In the genomic region with DNA sequence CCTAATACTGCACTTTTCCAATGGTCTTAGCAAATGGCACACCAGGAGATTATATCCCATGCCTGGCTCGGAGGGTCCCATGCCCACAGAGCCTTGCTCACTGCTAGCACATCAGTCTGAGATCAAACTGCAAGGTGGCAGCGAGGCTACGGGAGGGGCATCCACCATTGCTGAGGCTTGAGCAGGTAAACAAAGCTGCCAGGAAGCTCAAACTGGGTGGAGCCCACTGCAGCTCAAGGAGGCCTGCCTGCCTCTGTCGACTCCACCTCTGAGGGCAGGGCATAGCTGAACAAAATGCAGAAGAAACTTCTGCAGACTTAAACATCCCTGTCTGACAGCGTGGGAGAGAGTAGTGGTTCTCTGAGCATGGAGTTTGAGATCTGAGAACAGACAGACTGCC, we compare ENCODE assay signal across 11 cellular contexts. TPM values are rescaled to one million over a fixed set of nuclear protein-coding genes. Genes with fewer than 3 reads are reported as not detected.
DNase-seq lines count a peak whose midpoint lies in the region; ATAC-seq and TF ChIP-seq lines count a peak whose summit lies in the region.
"Not testable (repeated sequence)": the region's sequence is repeated elsewhere in the genome, so short reads cannot be mapped to it uniquely, and the experiment has no call there.
"Had no signal": no experiment of that assay in that cellular context is flagged by ENCODE, and none has a peak within 500 bp of the region (broad histone marks: within the 10 kb centered on the region; RNA-seq: fewer than 3 reads in every experiment).

No MANE protein-coding gene starts in this region.

- intact Hi-C loops in CD4-positive, alpha-beta T cell (cut with DNase I, micrococcal nuclease); activated CD4-positive, alpha-beta memory T cell treated with anti-CD3 and anti-CD28 coated beads for 36 hours (cut with micrococcal nuclease): not testable (repeated sequence)
- intact Hi-C loops in naive thymus-derived CD4-positive, alpha-beta T cell (cut with micrococcal nuclease): loop anchor here in 1 of 2 donors (10.0 kb wide), 1 partner anchor 146 kb away; no protein-coding TSS in a partner anchor

- peaks cover 19% of the 10 kb centered on the region for H3K36me3 Mint-ChIP-seq in CD4-positive, alpha-beta T cell (ENCODE audit: low read depth)
- not testable (repeated sequence) for H3K36me3 Mint-ChIP-seq in T-cell; activated naive CD4-positive, alpha-beta T cell treated with anti-CD3 and anti-CD28 coated beads, Interleukin-2, amount 50 U/mL, for 24 hours; stimulated activated effector memory CD8-positive, alpha-beta T cell treated with anti-CD3 and anti-CD28 coated beads, Interleukin-12 subunit alpha, Interleukin-12 subunit beta, amount 100 ng/mL, for 72 hours
- H3K36me3 Mint-ChIP-seq in activated CD4-positive, alpha-beta memory T cell treated with anti-CD3 and anti-CD28 coated beads for 36 hours: peaks cover 12% of the 10 kb centered on the region
- peaks cover 0 to 19% (median 9%) of the 10 kb centered on the region in 3 donors for H3K36me3 Mint-ChIP-seq in immature natural killer cell
- peaks cover 5 to 58% (median 9%) of the 10 kb centered on the region in 5 donors for H3K36me3 Mint-ChIP-seq in naive thymus-derived CD4-positive, alpha-beta T cell

- not testable (repeated sequence) for H3K36me3 ChIP-seq in naive thymus-derived CD4-positive, alpha-beta T cell (ENCODE audit: control insufficient read depth in 2 of 3, insufficient read depth in 3 of 3, low read length in 3 of 3)

- CTCF ChIA-PET in CD4-positive, alpha-beta T cell (lab: Charles Lee); activated CD4-positive, alpha-beta memory T cell treated with anti-CD3 and anti-CD28 coated beads for 36 hours (lab: Charles Lee): not testable (repeated sequence)
- CTCF ChIA-PET in T-cell (lab: Charles Lee): interaction anchor here in 1 of 2 donors (0.6 to 1.4 kb wide), 3 partner anchors 8 to 697 kb away, joined by 3 to 5 read pairs (median 3); no protein-coding TSS in a partner anchor
- CTCF ChIA-PET in naive thymus-derived CD4-positive, alpha-beta T cell (lab: Charles Lee): interaction anchor here (0.7 kb wide), 1 partner anchor 24 kb away, joined by 3 read pairs; no protein-coding TSS in a partner anchor

- peaks cover 76% of the 10 kb centered on the region for H3K4me1 Mint-ChIP-seq in CD4-positive, alpha-beta T cell (ENCODE audit: low read depth)
- H3K4me1 Mint-ChIP-seq in T-cell: peaks cover 70 to 84% (median 77%) of the 10 kb centered on the region in 3 donors
- peaks cover 61% of the 10 kb centered on the region for H3K4me1 Mint-ChIP-seq in activated CD4-positive, alpha-beta memory T cell treated with anti-CD3 and anti-CD28 coated beads for 36 hours (ENCODE audit: low read depth)
- peaks cover 74% of the 10 kb centered on the region for H3K4me1 Mint-ChIP-seq in activated naive CD4-positive, alpha-beta T cell treated with anti-CD3 and anti-CD28 coated beads, Interleukin-2, amount 50 U/mL, for 24 hours
- peaks cover 76 to 93% of the 10 kb centered on the region in 2 donors for H3K4me1 Mint-ChIP-seq in immature natural killer cell
- peaks cover 20 to 80% (median 63%) of the 10 kb centered on the region in 7 donors for H3K4me1 Mint-ChIP-seq in naive thymus-derived CD4-positive, alpha-beta T cell
- H3K4me1 Mint-ChIP-seq in stimulated activated effector memory CD8-positive, alpha-beta T cell treated with anti-CD3 and anti-CD28 coated beads, Interleukin-12 subunit alpha, Interleukin-12 subunit beta, amount 100 ng/mL, for 72 hours: peaks cover 57% of the 10 kb centered on the region

- not testable (repeated sequence) for H3K9me3 ChIP-seq in CD4-positive, alpha-beta T cell (ENCODE audit: control insufficient read depth, low read length); naive thymus-derived CD4-positive, alpha-beta T cell (ENCODE audit: control insufficient read depth in 2 of 3, low read length in 3 of 3)

- not testable (repeated sequence) for H3K4me3 ChIP-seq in naive thymus-derived CD4-positive, alpha-beta T cell (ENCODE audit: low read length)

- H3K27ac ChIP-seq in CD4-positive, alpha-beta T cell (ENCODE audit: low read depth, low read length); naive thymus-derived CD4-positive, alpha-beta T cell (ENCODE audit: low read depth, low read length): not testable (repeated sequence)

- not testable (repeated sequence) for ATAC-seq in CD4-positive, alpha-beta T cell (ENCODE audit: poor library complexity); T-cell (replicated peaks in 1 of 4); naive thymus-derived CD4-positive, alpha-beta T cell; stimulated activated effector memory CD8-positive, alpha-beta T cell treated with anti-CD3 and anti-CD28 coated beads, Interleukin-12 subunit alpha, Interleukin-12 subunit beta, amount 100 ng/mL, for 72 hours

- not testable (repeated sequence) for H3K27me3 Mint-ChIP-seq in CD4-positive, alpha-beta T cell; T-cell; activated CD4-positive, alpha-beta memory T cell treated with anti-CD3 and anti-CD28 coated beads for 36 hours; activated naive CD4-positive, alpha-beta T cell treated with anti-CD3 and anti-CD28 coated beads, Interleukin-2, amount 50 U/mL, for 24 hours; immature natural killer cell (ENCODE audit: low read depth in 3 of 3); naive thymus-derived CD4-positive, alpha-beta T cell

- H3K27me3 ChIP-seq in CD4-positive, alpha-beta T cell (ENCODE audit: control insufficient read depth, insufficient read depth, low read length); naive thymus-derived CD4-positive, alpha-beta T cell (ENCODE audit: control insufficient read depth in 2 of 2, insufficient read depth in 2 of 2, low read length in 2 of 2): not testable (repeated sequence)

- H3K4me3 Mint-ChIP-seq in CD4-positive, alpha-beta T cell; activated CD4-positive, alpha-beta memory T cell treated with anti-CD3 and anti-CD28 coated beads for 36 hours; activated naive CD4-positive, alpha-beta T cell treated with anti-CD3 and anti-CD28 coated beads, Interleukin-2, amount 50 U/mL, for 24 hours; stimulated activated effector memory CD8-positive, alpha-beta T cell treated with anti-CD3 and anti-CD28 coated beads, Interleukin-12 subunit alpha, Interleukin-12 subunit beta, amount 100 ng/mL, for 72 hours: not testable (repeated sequence)
- peak overlapping the region in 1 of 3 donors; percentile 40 for H3K4me3 Mint-ChIP-seq in T-cell
- H3K4me3 Mint-ChIP-seq in immature natural killer cell: peak overlapping the region in 1 of 5 donors; percentile 46
- peak overlapping the region in 3 of 10 donors; percentile 21 to 45 (median 35) for H3K4me3 Mint-ChIP-seq in naive thymus-derived CD4-positive, alpha-beta T cell

- peaks cover 5 to 17% of the 10 kb centered on the region in 2 donors for H3K4me1 ChIP-seq in naive thymus-derived CD4-positive, alpha-beta T cell (ENCODE audit: control insufficient read depth in 2 of 2, insufficient read depth in 2 of 2, low read length in 2 of 2)

- TF ChIP-seq CTCF in CD4-positive, alpha-beta T cell (IDR thresholded peaks at IDR 0.05): not testable (repeated sequence)

- not testable (repeated sequence) for H3K9me3 Mint-ChIP-seq in CD4-positive, alpha-beta T cell; T-cell; activated naive CD4-positive, alpha-beta T cell treated with anti-CD3 and anti-CD28 coated beads, Interleukin-2, amount 50 U/mL, for 24 hours; stimulated activated effector memory CD8-positive, alpha-beta T cell treated with anti-CD3 and anti-CD28 coated beads, Interleukin-12 subunit alpha, Interleukin-12 subunit beta, amount 100 ng/mL, for 72 hours
- H3K9me3 Mint-ChIP-seq in activated CD4-positive, alpha-beta memory T cell treated with anti-CD3 and anti-CD28 coated beads for 36 hours: peaks cover 17% of the 10 kb centered on the region
- peaks cover 0 to 12% (median 2%) of the 10 kb centered on the region in 6 donors for H3K9me3 Mint-ChIP-seq in immature natural killer cell
- H3K9me3 Mint-ChIP-seq in naive thymus-derived CD4-positive, alpha-beta T cell: peaks cover 0 to 26% (median 5%) of the 10 kb centered on the region in 11 donors

- POLR2A ChIA-PET in CD4-positive, alpha-beta T cell (lab: Charles Lee): interaction anchor here (0.9 kb wide), 1 partner anchor 37 kb away, joined by 5 read pairs; no protein-coding TSS in a partner anchor
- POLR2A ChIA-PET in T-cell (lab: Charles Lee); activated CD4-positive, alpha-beta memory T cell treated with anti-CD3 and anti-CD28 coated beads for 36 hours (lab: Charles Lee); naive thymus-derived CD4-positive, alpha-beta T cell (lab: Charles Lee): not testable (repeated sequence)

- DNase-seq in CD4-positive, alpha-beta T cell: peak in 5 of 10 experiments; percentile 7 to 26 (median 16)
- peak in 17 of 34 experiments; percentile 5 to 48 (median 13) for DNase-seq in T-cell
- peak; percentile 11 for DNase-seq in activated CD4-positive, alpha-beta memory T cell treated with anti-CD3 and anti-CD28 coated beads for 36 hours
- not testable (repeated sequence) for DNase-seq in immature natural killer cell; stimulated activated effector memory CD8-positive, alpha-beta T cell treated with anti-CD3 and anti-CD28 coated beads, Interleukin-12 subunit alpha, Interleukin-12 subunit beta, amount 100 ng/mL, for 72 hours (ENCODE audit: low spot score in 2 of 2)
- DNase-seq in naive thymus-derived CD4-positive, alpha-beta T cell: peak in 3 of 9 donors; percentile 24 to 45 (median 42)

- H3K27ac Mint-ChIP-seq in CD4-positive, alpha-beta T cell: peak overlapping the region; percentile 9
- H3K27ac Mint-ChIP-seq in T-cell: peak overlapping the region; percentile 61 to 64
- not testable (repeated sequence) for H3K27ac Mint-ChIP-seq in activated CD4-positive, alpha-beta memory T cell treated with anti-CD3 and anti-CD28 coated beads for 36 hours
- H3K27ac Mint-ChIP-seq in activated naive CD4-positive, alpha-beta T cell treated with anti-CD3 and anti-CD28 coated beads, Interleukin-2, amount 50 U/mL, for 24 hours: peak overlapping the region; percentile 23
- H3K27ac Mint-ChIP-seq in immature natural killer cell: peak overlapping the region in 5 of 6 donors; percentile 14 to 99 (median 49)
- H3K27ac Mint-ChIP-seq in naive thymus-derived CD4-positive, alpha-beta T cell: peak overlapping the region in 5 of 9 donors; percentile 17 to 70 (median 45)
- H3K27ac Mint-ChIP-seq in stimulated activated effector memory CD8-positive, alpha-beta T cell treated with anti-CD3 and anti-CD28 coated beads, Interleukin-12 subunit alpha, Interleukin-12 subunit beta, amount 100 ng/mL, for 72 hours: peak overlapping the region; percentile 13

RNA-seq across cellular contexts. Expression of a gene that starts 2.9 kb away (rescaled TPM):
- total RNA-seq in CD4-positive, alpha-beta T cell: 10 to 100 TPM; 54.8 to 56.2 TPM
- 10 to 100 TPM in 4 of 5 donors, 1 to 10 TPM in 1; 9.0 to 55.5 (median 31.6) TPM for total RNA-seq in T-cell
- 1 to 10 TPM; 3.6 to 4.9 TPM for total RNA-seq in activated CD4-positive, alpha-beta memory T cell treated with anti-CD3 and anti-CD28 coated beads for 36 hours
- polyA plus RNA-seq in immature natural killer cell: 100 to 1,000 TPM; 303 to 351 (median 347) TPM
- total RNA-seq in naive thymus-derived CD4-positive, alpha-beta T cell: 10 to 100 TPM in 1 of 5 experiments, 1 to 10 TPM in 4; 1.1 to 33.7 (median 2.7) TPM
- polyA plus RNA-seq in naive thymus-derived CD4-positive, alpha-beta T cell: 1 to 10 TPM in 1 of 2 donors, under 1 TPM in 1; 0.43 to 1.9 TPM
- total RNA-seq: A673, Caco-2, Calu3 had no signal
- polyA plus RNA-seq: AG04450 had no signal

RNA-seq across cellular contexts. Expression of a gene that starts 58.9 kb away (rescaled TPM):
- 100 to 1,000 TPM; 121 to 122 TPM for total RNA-seq in CD4-positive, alpha-beta T cell
- 100 to 1,000 TPM; 217 to 338 (median 311) TPM for total RNA-seq in T-cell
- 100 to 1,000 TPM; 191 to 199 TPM for total RNA-seq in activated CD4-positive, alpha-beta memory T cell treated with anti-CD3 and anti-CD28 coated beads for 36 hours
- polyA plus RNA-seq in immature natural killer cell: 10 to 100 TPM; 37.7 to 57.3 (median 38.7) TPM
- total RNA-seq in naive thymus-derived CD4-positive, alpha-beta T cell: 100 to 1,000 TPM; 182 to 378 (median 327) TPM
- 100 to 1,000 TPM; 319 to 323 TPM for polyA plus RNA-seq in naive thymus-derived CD4-positive, alpha-beta T cell
